Comparison of ENCODE assay signal across 8 cellular contexts in the genomic region with DNA sequence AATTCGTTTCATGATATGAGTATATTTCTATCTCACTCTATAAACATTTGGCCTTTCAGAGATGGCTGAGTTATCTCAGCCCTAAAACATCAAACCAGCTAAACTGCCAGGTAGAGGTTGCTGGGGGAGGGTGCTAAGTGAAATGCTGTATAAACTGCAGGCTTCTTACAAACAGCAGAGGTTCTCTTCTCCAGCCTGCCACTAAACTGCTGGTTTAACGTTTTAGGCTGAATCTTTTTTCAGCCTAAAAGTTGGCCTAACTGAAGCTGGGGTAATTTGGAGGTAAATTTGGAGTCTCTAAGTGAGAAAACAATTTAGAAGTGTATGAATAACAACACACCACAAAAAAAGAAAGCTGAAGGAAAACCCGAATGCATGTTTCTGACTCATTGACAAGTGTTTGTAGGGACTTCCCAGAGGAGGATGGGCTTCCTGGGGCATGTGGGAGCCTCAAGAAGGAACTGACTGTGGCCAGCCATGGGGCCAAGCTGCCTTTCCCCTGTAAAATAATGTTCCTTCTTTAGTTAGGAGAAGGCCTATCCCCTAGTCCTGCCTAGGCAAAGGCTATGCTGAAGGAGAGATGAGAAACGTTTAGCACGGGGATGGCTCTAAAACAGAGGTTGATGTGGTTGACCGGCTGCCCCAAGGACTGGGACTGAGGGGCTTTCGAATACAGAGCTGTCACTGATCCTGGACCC. TPM values are rescaled to one million over a fixed set of nuclear protein-coding genes. Genes with fewer than 3 reads are reported as not detected.
DNase-seq lines count a peak whose midpoint lies in the region; ATAC-seq and TF ChIP-seq lines count a peak whose summit lies in the region.

No MANE protein-coding gene starts in this region.

- H3K36me3 Mint-ChIP-seq in CD8-positive, alpha-beta memory T cell, result no peaks in the 10 kb centered on the region
- no peaks in the 10 kb centered on the region for H3K36me3 Mint-ChIP-seq in endodermal cell (ENCODE audit: low read depth)

- H3K9me3 ChIP-seq in CD8-positive, alpha-beta memory T cell (ENCODE audit: low read length), result no peaks in the 10 kb centered on the region
- no peaks in the 10 kb centered on the region for H3K9me3 ChIP-seq in MG63
- no peaks in the 10 kb centered on the region for H3K9me3 ChIP-seq in endodermal cell (ENCODE audit: control insufficient read depth, low read length)
- H3K9me3 ChIP-seq in tibial artery, result no peaks in the 10 kb centered on the region

- no peaks in the 10 kb centered on the region for H3K9me3 Mint-ChIP-seq in CD8-positive, alpha-beta memory T cell
- H3K9me3 Mint-ChIP-seq in endodermal cell, result no peaks in the 10 kb centered on the region

- WGBS in endodermal cell (ENCODE audit: insufficient coverage in 1 of 2, insufficient read length in 1 of 2), 2 experiments, result 70 to 78% methylated on average over 5 to 7 of the region's 7 CpGs

- peaks cover 43% of the 10 kb centered on the region for H3K4me1 ChIP-seq in CD8-positive, alpha-beta memory T cell (ENCODE audit: insufficient read depth, low read length)
- H3K4me1 ChIP-seq in endodermal cell (ENCODE audit: control insufficient read depth, insufficient read depth, low read length) (peaks cover 6% of the 10 kb centered on the region), tibial artery (no peaks in the 10 kb centered on the region)

- no peaks in the 10 kb centered on the region for H3K27me3 ChIP-seq in CD8-positive, alpha-beta memory T cell (ENCODE audit: insufficient read depth, low read length, poor library complexity, severe bottlenecking)
- H3K27me3 ChIP-seq in MG63 (no peaks in the 10 kb centered on the region), endodermal cell (ENCODE audit: control insufficient read depth, insufficient read depth, low read length, poor library complexity, severe bottlenecking) (no peaks in the 10 kb centered on the region), tibial artery (no peaks in the 10 kb centered on the region)

- TF ChIP-seq CTCF in endodermal cell (conservative IDR thresholded peaks at IDR 0.05), result no peak
- TF ChIP-seq CTCF in tibial artery (IDR thresholded peaks at IDR 0.05), result no peak

- ATAC-seq in GM21529 (IDR thresholded peaks at IDR 0.05; ENCODE audit: unreplicated experiment), result peak; percentile 59

- no peak overlapping the region for H3K4me3 ChIP-seq in CD8-positive, alpha-beta memory T cell (ENCODE audit: low read length)
- no peak overlapping the region for H3K4me3 ChIP-seq in MG63
- no peak overlapping the region for H3K4me3 ChIP-seq in endodermal cell (ENCODE audit: low read length)
- H3K4me3 ChIP-seq in tibial artery, result no peak overlapping the region

- POLR2A ChIA-PET in CD8-positive, alpha-beta memory T cell (lab: Charles Lee), result no interaction called here

- no peak overlapping the region for H3K27ac ChIP-seq in CD8-positive, alpha-beta memory T cell (ENCODE audit: low read depth, low read length)
- H3K27ac ChIP-seq in endodermal cell (ENCODE audit: low read depth, low read length) (no peak overlapping the region), tibial artery (no peak overlapping the region)

- H3K36me3 ChIP-seq in CD8-positive, alpha-beta memory T cell (ENCODE audit: insufficient read depth, low read length), result no peaks in the 10 kb centered on the region
- no peaks in the 10 kb centered on the region for H3K36me3 ChIP-seq in MG63
- H3K36me3 ChIP-seq in endodermal cell (ENCODE audit: control insufficient read depth, insufficient read depth, low read length), result no peaks in the 10 kb centered on the region
- no peaks in the 10 kb centered on the region for H3K36me3 ChIP-seq in tibial artery

- H3K4me3 Mint-ChIP-seq in CD8-positive, alpha-beta memory T cell, result peak overlapping the region in 1 of 7 donors; percentile 49
- no peak overlapping the region for H3K4me3 Mint-ChIP-seq in endodermal cell

- no peaks in the 10 kb centered on the region for H3K27me3 Mint-ChIP-seq in CD8-positive, alpha-beta memory T cell
- H3K27me3 Mint-ChIP-seq in endodermal cell (ENCODE audit: insufficient read depth), result peaks cover 6% of the 10 kb centered on the region

- H3K9ac ChIP-seq in endodermal cell (ENCODE audit: extremely low read depth, low read length, poor library complexity, severe bottlenecking), result no peak overlapping the region

- intact Hi-C loops in tibial artery (cut with DNase I; ENCODE audit: low total_unique reads), result no loop called here

- H3K27ac Mint-ChIP-seq in CD8-positive, alpha-beta memory T cell, result peak overlapping the region in 6 of 8 donors; percentile 51 to 88 (median 80)
- H3K27ac Mint-ChIP-seq in endodermal cell, result no peak overlapping the region

- peaks cover 27 to 47% (median 43%) of the 10 kb centered on the region in 3 donors for H3K4me1 Mint-ChIP-seq in CD8-positive, alpha-beta memory T cell
- peaks cover 20% of the 10 kb centered on the region for H3K4me1 Mint-ChIP-seq in endodermal cell

- no peak for DNase-seq in CD8-positive, alpha-beta memory T cell
- peak; percentile 40 for DNase-seq in MG63
- DNase-seq in activated naive CD8-positive, alpha-beta T cell treated with anti-CD3 and anti-CD28 coated beads, Interleukin-2, amount 50 U/mL, for 16 hours (ENCODE audit: low read depth, low spot score), result peak; percentile 13
- peak; percentile 38 for DNase-seq in stimulated activated CD4-positive, alpha-beta T cell treated with anti-CD3 and anti-CD28 coated beads, Interleukin-12 subunit alpha, Interleukin-12 subunit beta, amount 100 ng/mL, for 4 hours
- no peak for DNase-seq in endodermal cell
- no peak for DNase-seq in ureter (ENCODE audit: low spot score)
- no peak for DNase-seq in tibial artery

- CTCF ChIA-PET in CD8-positive, alpha-beta memory T cell (lab: Charles Lee), result interaction anchor here (1.6 to 1.7 kb wide), 2 partner anchors 11 to 374 kb away, joined by 3 to 4 read pairs; no protein-coding TSS in a partner anchor

RNA-seq across cellular contexts. Expression of gene SLC28A3, which starts 44.3 kb away (rescaled TPM):
- total RNA-seq in CD8-positive, alpha-beta memory T cell, result 1 to 10 TPM; 1.0 to 1.2 TPM
- not detected for polyA plus RNA-seq in CD8-positive, alpha-beta memory T cell
- total RNA-seq in MG63 (2014; rRNA removed; shearing (Covaris generic); ENCODE audit: low replicate concordance), result not detected in 2 replicates
- total RNA-seq in endodermal cell, result under 1 TPM in 1 of 2 donors, not detected in 1; 0.11 TPM
- not detected for polyA plus RNA-seq in endodermal cell (2013, experiment 1 of 2)
- not detected for polyA plus RNA-seq in endodermal cell (2013, experiment 2 of 2)
- 4.9 TPM for total RNA-seq in ureter

Comparison
In these comparisons a context has a peak if more than half of its experiments do, and no peak if none do; other contexts are left out.
1. DNase-seq: peak in MG63 (single experiment), activated naive CD8-positive, alpha-beta T cell treated with anti-CD3 and anti-CD28 coated beads, Interleukin-2, amount 50 U/mL, for 16 hours (single experiment) and stimulated activated CD4-positive, alpha-beta T cell treated with anti-CD3 and anti-CD28 coated beads, Interleukin-12 subunit alpha, Interleukin-12 subunit beta, amount 100 ng/mL, for 4 hours (single experiment); none in CD8-positive, alpha-beta memory T cell (0 of 5), endodermal cell (single experiment), ureter (single experiment) and tibial artery (0 of 2).